In genomic region chr6:170186909-170187668, GRCh38 we compare ENCODE assay signal across 26 cellular contexts.
DNase-seq lines count a peak whose midpoint lies in the region; ATAC-seq and TF ChIP-seq lines count a peak whose summit lies in the region.
"Had no signal": no experiment of that assay in that cellular context is flagged by ENCODE, and none has a peak within 500 bp of the region (broad histone marks: within the 10 kb centered on the region; RNA-seq: fewer than 3 reads in every experiment).

No MANE protein-coding gene starts in this region.

- no TSS peak for BruUV-seq in Calu3 (replicated peaks; lab: Mats Ljungman, UMichigan)

- no peaks in the 10 kb centered on the region for H3K36me3 ChIP-seq in upper lobe of right lung
- H3K36me3 ChIP-seq: heart right ventricle had no signal

- DNase-seq in activated CD8-positive, alpha-beta memory T cell treated with anti-CD3 and anti-CD28 coated beads for 24 hours, result peak; percentile 54
- DNase-seq in activated CD8-positive, alpha-beta memory T cell treated with anti-CD3 and anti-CD28 coated beads, Interleukin-2, amount 50 U/mL, for 4 hours, result no peak
- DNase-seq in activated CD8-positive, alpha-beta memory T cell treated with anti-CD3 and anti-CD28 coated beads, Interleukin-2, amount 10 ng/mL, durations not matched to agents 7 days and 5 days, result peak; percentile 37
- DNase-seq in mesenteric fat pad (ENCODE audit: low spot score) (peak; percentile 80), upper lobe of right lung (no peak), T-helper 17 cell (no peak), Calu3 (no peak)
- no peak for DNase-seq in activated T-helper 2 cell treated with anti-CD3 and anti-CD28 coated beads, Interferon-gamma antibody, Interleukin-2, Interleukin-4, amounts not matched to agents 10 μg/mL and 5 μg/mL and 100 μg/mL, durations not matched to agents 14 hours and 24 hours and 36 hours (ENCODE audit: low spot score)
- DNase-seq: activated CD4-positive, alpha-beta memory T cell treated with anti-CD3 and anti-CD28 coated beads, Interleukin-2, amount 10 ng/mL, durations not matched to agents 7 days and 5 days; activated CD4-positive, CD25-positive, alpha-beta regulatory T cell treated with anti-CD3 and anti-CD28 coated beads, Interleukin-2, amount 50 U/mL, for 72 hours; activated T-cell treated with anti-CD3 and anti-CD28 coated beads, Interleukin-2, amount 50 U/mL, for 24 hours; CD4-positive, CD25-positive, alpha-beta regulatory T cell; heart right ventricle; Kasumi-1; NCI-H1694; NCI-H524 treated with DMSO at 0.1 percent for 48 hours; psoas muscle; SK-N-SH; stimulated activated CD4-positive, alpha-beta T cell treated with anti-CD3 and anti-CD28 coated beads, Interleukin-15, amount 100 ng/mL, for 24 hours; stimulated activated naive CD4-positive, alpha-beta T cell treated with Interleukin-2 at 50 U/mL for 16 hours; testis had no signal

- H3K36me3 Mint-ChIP-seq in activated CD8-positive, alpha-beta memory T cell treated with anti-CD3 and anti-CD28 coated beads, Interleukin-2, amount 10 ng/mL, durations not matched to agents 7 days and 5 days, result peaks cover 3% of the 10 kb centered on the region
- peaks cover 3% of the 10 kb centered on the region for H3K36me3 Mint-ChIP-seq in activated T-helper 2 cell treated with anti-CD3 and anti-CD28 coated beads, Interferon-gamma antibody, Interleukin-2, Interleukin-4, amounts not matched to agents 10 μg/mL and 5 μg/mL and 100 μg/mL, durations not matched to agents 14 hours and 24 hours and 36 hours (ENCODE audit: low read depth)
- H3K36me3 Mint-ChIP-seq in T-helper 17 cell (ENCODE audit: low read depth) (no peaks in the 10 kb centered on the region), Calu3 (ENCODE audit: insufficient read depth, unreplicated experiment) (no peaks in the 10 kb centered on the region)
- H3K36me3 Mint-ChIP-seq: brain had no signal

- no peaks in the 10 kb centered on the region for H3K4me1 ChIP-seq in upper lobe of right lung
- H3K4me1 ChIP-seq: heart right ventricle, testis had no signal

- H3K27ac ChIP-seq in upper lobe of right lung, result no peak overlapping the region
- H3K27ac ChIP-seq: epithelial cell of prostate, heart right ventricle, psoas muscle, testis had no signal

- no peak overlapping the region for H3K4me3 Mint-ChIP-seq in activated CD8-positive, alpha-beta memory T cell treated with anti-CD3 and anti-CD28 coated beads, Interleukin-2, amount 10 ng/mL, durations not matched to agents 7 days and 5 days
- no peak overlapping the region for H3K4me3 Mint-ChIP-seq in activated T-helper 2 cell treated with anti-CD3 and anti-CD28 coated beads, Interferon-gamma antibody, Interleukin-2, Interleukin-4, amounts not matched to agents 10 μg/mL and 5 μg/mL and 100 μg/mL, durations not matched to agents 14 hours and 24 hours and 36 hours (ENCODE audit: low read depth)
- no peak overlapping the region for H3K4me3 Mint-ChIP-seq in T-helper 17 cell
- H3K4me3 Mint-ChIP-seq in Calu3 (ENCODE audit: low read depth, unreplicated experiment), result no peak overlapping the region
- H3K4me3 Mint-ChIP-seq: activated CD4-positive, alpha-beta memory T cell treated with anti-CD3 and anti-CD28 coated beads, Interleukin-2, amount 10 ng/mL, durations not matched to agents 7 days and 5 days; activated T-cell treated with anti-CD3 and anti-CD28 coated beads, Interleukin-2, amount 50 U/mL, for 24 hours; brain; CD4-positive, CD25-positive, alpha-beta regulatory T cell; neural crest cell; T-helper 1 cell treated with Interleukin-12 subunit alpha and Interleukin-12 subunit beta and Interleukin-4 antibody, amounts not matched to agents 30 μg/mL and 1 μg/mL, for 36 hours had no signal

- CTCF ChIA-PET in activated CD8-positive, alpha-beta memory T cell treated with anti-CD3 and anti-CD28 coated beads, Interleukin-2, amount 10 ng/mL, durations not matched to agents 7 days and 5 days (lab: Charles Lee), result no interaction called here
- CTCF ChIA-PET in Calu3 (lab: Charles Lee), result no interaction called here

- intact Hi-C loops in upper lobe of right lung (cut with DNase I) (no loop called here), Calu3 (cut with micrococcal nuclease; ENCODE audit: unreplicated experiment) (no loop called here)
- intact Hi-C loops in activated T-helper 2 cell treated with anti-CD3 and anti-CD28 coated beads, Interferon-gamma antibody, Interleukin-2, Interleukin-4, amounts not matched to agents 10 μg/mL and 5 μg/mL and 100 μg/mL, durations not matched to agents 14 hours and 24 hours and 36 hours (cut with micrococcal nuclease), result no loop called here

- peaks cover 4% of the 10 kb centered on the region for H3K4me1 Mint-ChIP-seq in activated CD8-positive, alpha-beta memory T cell treated with anti-CD3 and anti-CD28 coated beads, Interleukin-2, amount 10 ng/mL, durations not matched to agents 7 days and 5 days
- H3K4me1 Mint-ChIP-seq in activated T-helper 2 cell treated with anti-CD3 and anti-CD28 coated beads, Interferon-gamma antibody, Interleukin-2, Interleukin-4, amounts not matched to agents 10 μg/mL and 5 μg/mL and 100 μg/mL, durations not matched to agents 14 hours and 24 hours and 36 hours (ENCODE audit: low read depth), result no peaks in the 10 kb centered on the region
- peaks cover 4% of the 10 kb centered on the region for H3K4me1 Mint-ChIP-seq in T-helper 17 cell
- no peaks in the 10 kb centered on the region for H3K4me1 Mint-ChIP-seq in Calu3 (ENCODE audit: low read depth, unreplicated experiment)
- H3K4me1 Mint-ChIP-seq: activated CD4-positive, alpha-beta memory T cell treated with anti-CD3 and anti-CD28 coated beads, Interleukin-2, amount 10 ng/mL, durations not matched to agents 7 days and 5 days; CD4-positive, CD25-positive, alpha-beta regulatory T cell had no signal

- H3K27me3 Mint-ChIP-seq in activated CD8-positive, alpha-beta memory T cell treated with anti-CD3 and anti-CD28 coated beads, Interleukin-2, amount 10 ng/mL, durations not matched to agents 7 days and 5 days, result no peaks in the 10 kb centered on the region
- no peaks in the 10 kb centered on the region for H3K27me3 Mint-ChIP-seq in activated T-helper 2 cell treated with anti-CD3 and anti-CD28 coated beads, Interferon-gamma antibody, Interleukin-2, Interleukin-4, amounts not matched to agents 10 μg/mL and 5 μg/mL and 100 μg/mL, durations not matched to agents 14 hours and 24 hours and 36 hours (ENCODE audit: low read depth)
- H3K27me3 Mint-ChIP-seq in T-helper 17 cell, result peaks cover 6% of the 10 kb centered on the region
- peaks cover 20% of the 10 kb centered on the region for H3K27me3 Mint-ChIP-seq in Calu3 (ENCODE audit: unreplicated experiment)
- H3K27me3 Mint-ChIP-seq: activated CD4-positive, alpha-beta memory T cell treated with anti-CD3 and anti-CD28 coated beads, Interleukin-2, amount 10 ng/mL, durations not matched to agents 7 days and 5 days; CD4-positive, CD25-positive, alpha-beta regulatory T cell had no signal

- no peak overlapping the region for H3K27ac Mint-ChIP-seq in activated CD8-positive, alpha-beta memory T cell treated with anti-CD3 and anti-CD28 coated beads, Interleukin-2, amount 10 ng/mL, durations not matched to agents 7 days and 5 days
- no peak overlapping the region for H3K27ac Mint-ChIP-seq in activated T-helper 2 cell treated with anti-CD3 and anti-CD28 coated beads, Interferon-gamma antibody, Interleukin-2, Interleukin-4, amounts not matched to agents 10 μg/mL and 5 μg/mL and 100 μg/mL, durations not matched to agents 14 hours and 24 hours and 36 hours
- H3K27ac Mint-ChIP-seq in T-helper 17 cell, result no peak overlapping the region
- H3K27ac Mint-ChIP-seq in Calu3 (ENCODE audit: unreplicated experiment), result no peak overlapping the region
- H3K27ac Mint-ChIP-seq: activated CD4-positive, alpha-beta memory T cell treated with anti-CD3 and anti-CD28 coated beads, Interleukin-2, amount 10 ng/mL, durations not matched to agents 7 days and 5 days; activated T-cell treated with anti-CD3 and anti-CD28 coated beads, Interleukin-2, amount 50 U/mL, for 24 hours; brain; CD4-positive, CD25-positive, alpha-beta regulatory T cell; T-helper 1 cell treated with Interleukin-12 subunit alpha and Interleukin-12 subunit beta and Interleukin-4 antibody, amounts not matched to agents 30 μg/mL and 1 μg/mL, for 36 hours had no signal

- TF ChIP-seq CTCF in upper lobe of right lung (IDR thresholded peaks at IDR 0.05), result no peak
- TF ChIP-seq CTCF in Calu3 (IDR thresholded peaks at IDR 0.05; ENCODE audit: unreplicated experiment), result no peak

- H3K27me3 ChIP-seq in upper lobe of right lung, result no peaks in the 10 kb centered on the region
- H3K27me3 ChIP-seq: testis had no signal

- H3K4me3 ChIP-seq in upper lobe of right lung, result no peak overlapping the region
- H3K4me3 ChIP-seq: heart right ventricle, lung, psoas muscle, testis had no signal

- no peak for ATAC-seq in activated CD8-positive, alpha-beta memory T cell treated with anti-CD3 and anti-CD28 coated beads, Interleukin-2, amount 10 ng/mL, durations not matched to agents 7 days and 5 days
- ATAC-seq in upper lobe of right lung (peak; percentile 10), T-helper 17 cell (no peak)

- peaks cover 9% of the 10 kb centered on the region for H3K9me3 Mint-ChIP-seq in activated CD8-positive, alpha-beta memory T cell treated with anti-CD3 and anti-CD28 coated beads, Interleukin-2, amount 10 ng/mL, durations not matched to agents 7 days and 5 days (ENCODE audit: low read depth)
- H3K9me3 Mint-ChIP-seq in activated T-helper 2 cell treated with anti-CD3 and anti-CD28 coated beads, Interferon-gamma antibody, Interleukin-2, Interleukin-4, amounts not matched to agents 10 μg/mL and 5 μg/mL and 100 μg/mL, durations not matched to agents 14 hours and 24 hours and 36 hours, result peaks cover 6% of the 10 kb centered on the region
- H3K9me3 Mint-ChIP-seq in Calu3 (ENCODE audit: low read depth, unreplicated experiment), result peaks cover 5% of the 10 kb centered on the region

- H3K9me3 ChIP-seq in upper lobe of right lung (no peaks in the 10 kb centered on the region), T-helper 17 cell (ENCODE audit: control insufficient read depth, low read length, poor library complexity, severe bottlenecking) (no peaks in the 10 kb centered on the region)
- H3K9me3 ChIP-seq: heart right ventricle, psoas muscle, SK-N-SH, testis had no signal

Comparison
In these comparisons a context has a peak if more than half of its experiments do, and no peak if none do; other contexts are left out.
1. DNase-seq: peak in activated CD8-positive, alpha-beta memory T cell treated with anti-CD3 and anti-CD28 coated beads for 24 hours (single experiment), activated CD8-positive, alpha-beta memory T cell treated with anti-CD3 and anti-CD28 coated beads, Interleukin-2, amount 10 ng/mL, durations not matched to agents 7 days and 5 days (single experiment) and mesenteric fat pad (single experiment); none in activated CD8-positive, alpha-beta memory T cell treated with anti-CD3 and anti-CD28 coated beads, Interleukin-2, amount 50 U/mL, for 4 hours (single experiment), upper lobe of right lung (single experiment), activated T-helper 2 cell treated with anti-CD3 and anti-CD28 coated beads, Interferon-gamma antibody, Interleukin-2, Interleukin-4, amounts not matched to agents 10 μg/mL and 5 μg/mL and 100 μg/mL, durations not matched to agents 14 hours and 24 hours and 36 hours (single experiment), T-helper 17 cell (0 of 3) and Calu3 (single experiment).